9 cellular contexts compared by ENCODE assay signal in genomic region chr19:53037101-53038097, GRCh38. TPM values are rescaled to one million over a fixed set of nuclear protein-coding genes. Genes with fewer than 3 reads are reported as not detected.
DNase-seq lines count a peak whose midpoint lies in the region; ATAC-seq and TF ChIP-seq lines count a peak whose summit lies in the region.
"Had no signal": no experiment of that assay in that cellular context is flagged by ENCODE, and none has a peak within 500 bp of the region (broad histone marks: within the 10 kb centered on the region; RNA-seq: fewer than 3 reads in every experiment).

No MANE protein-coding gene starts in this region.

- H3K4me1 ChIP-seq in effector memory CD4-positive, alpha-beta T cell (ENCODE audit: control insufficient read depth, insufficient read depth, low read length, poor library complexity, severe bottlenecking) = no peaks in the 10 kb centered on the region
- H3K4me1 ChIP-seq in muscle layer of duodenum (ENCODE audit: control insufficient read depth in 1 of 2, insufficient read depth in 2 of 2, low read length in 2 of 2) = no peaks in the 10 kb centered on the region
- no peaks in the 10 kb centered on the region for H3K4me1 ChIP-seq in aorta (ENCODE audit: control insufficient read depth in 1 of 2, insufficient read depth in 2 of 2, low read length in 2 of 2)

- no peak for ATAC-seq in aorta (ENCODE audit: low FRiP score)
- ATAC-seq in HG03139 (IDR thresholded peaks at IDR 0.05; ENCODE audit: unreplicated experiment) = no peak
- ATAC-seq in HG03457 (IDR thresholded peaks at IDR 0.05; ENCODE audit: unreplicated experiment) = no peak

- no peak overlapping the region for H3K27ac ChIP-seq in effector memory CD4-positive, alpha-beta T cell (ENCODE audit: insufficient read depth, low read length, poor library complexity, severe bottlenecking)
- no peak overlapping the region for H3K27ac ChIP-seq in muscle layer of duodenum (ENCODE audit: low read length)
- no peak overlapping the region for H3K27ac ChIP-seq in aorta (ENCODE audit: low read depth in 1 of 2, low read length in 2 of 2)

- no peaks in the 10 kb centered on the region for H3K36me3 ChIP-seq in effector memory CD4-positive, alpha-beta T cell (ENCODE audit: control insufficient read depth, insufficient read depth, low read length)
- H3K36me3 ChIP-seq in muscle layer of duodenum (ENCODE audit: control insufficient read depth in 1 of 2, insufficient read depth in 2 of 2, low read length in 2 of 2) (no peaks in the 10 kb centered on the region), aorta (ENCODE audit: control insufficient read depth in 1 of 2, insufficient read depth in 2 of 2, low read length in 1 of 2) (no peaks in the 10 kb centered on the region)

- DNase-seq in AG10803 (ENCODE audit: low read depth) (peak; percentile 11), NCI-H526 treated with DMSO at 0.1 percent for 48 hours (lab: John Stamatoyannopoulos, UW) (peak; percentile 36), aorta (no peak), NOMO-1 treated with DMSO at 0.1 percent for 48 hours (lab: John Stamatoyannopoulos, UW; ENCODE audit: unreplicated experiment) (no peak)
- no peak for DNase-seq in effector memory CD4-positive, alpha-beta T cell

- no peaks in the 10 kb centered on the region for H3K27me3 ChIP-seq in effector memory CD4-positive, alpha-beta T cell (replicated peaks; ENCODE audit: control insufficient read depth, insufficient read depth, low read length, poor library complexity, severe bottlenecking)
- H3K27me3 ChIP-seq in muscle layer of duodenum (ENCODE audit: low read depth, low read length) (no peaks in the 10 kb centered on the region), aorta (ENCODE audit: control insufficient read depth in 1 of 2, insufficient read depth in 2 of 2, low read length in 1 of 2) (no peaks in the 10 kb centered on the region)

- H3K4me3 ChIP-seq in AG10803 (ENCODE audit: low read length) (peak overlapping the region; percentile 40), muscle layer of duodenum (ENCODE audit: low read depth in 1 of 2, low read length in 2 of 2) (peak overlapping the region; percentile 19 to 54), aorta (ENCODE audit: low read length in 2 of 2) (no peak overlapping the region)
- peak overlapping the region; percentile 8 for H3K4me3 ChIP-seq in effector memory CD4-positive, alpha-beta T cell (ENCODE audit: insufficient read depth, low read depth, low read length, poor library complexity, severe bottlenecking)

- H3K9me3 ChIP-seq in effector memory CD4-positive, alpha-beta T cell (ENCODE audit: control insufficient read depth, low read length) = peaks cover 5% of the 10 kb centered on the region
- H3K9me3 ChIP-seq in muscle layer of duodenum (ENCODE audit: control insufficient read depth in 1 of 2, low read length in 2 of 2) (peaks cover 16 to 21% of the 10 kb centered on the region in 2 donors), aorta (ENCODE audit: control insufficient read depth, low read length) (peaks cover 8% of the 10 kb centered on the region)

- no peak for TF ChIP-seq CTCF in AG10803 (conservative IDR thresholded peaks at IDR 0.05; ENCODE audit: low read length)

- intact Hi-C loops in aorta (cut with DNase I) = no loop called here

- 10% methylated on average over 52 of the region's 52 CpGs for WGBS in aorta, 2 donors

RNA-seq across cellular contexts. Expression of gene ERVV-2, which starts 7.1 kb away (rescaled TPM):
- not detected for total RNA-seq in aorta
- polyA plus RNA-seq in aorta = not detected
- total RNA-seq: T-helper 1 cell treated with Interleukin-12 subunit alpha and Interleukin-12 subunit beta and Interleukin-4 antibody, amounts not matched to agents 30 ng/mL and 1 ng/mL, for 36 hours had no signal

RNA-seq across cellular contexts. Expression of gene ERVV-1, which starts 23.7 kb away (rescaled TPM):
- total RNA-seq in aorta = not detected
- not detected for polyA plus RNA-seq in aorta
- total RNA-seq: T-helper 1 cell treated with Interleukin-12 subunit alpha and Interleukin-12 subunit beta and Interleukin-4 antibody, amounts not matched to agents 30 ng/mL and 1 ng/mL, for 36 hours had no signal

Comparison
In these comparisons a context has a peak if more than half of its experiments do, and no peak if none do; other contexts are left out.
1. DNase-seq: peak in AG10803 (single experiment) and NCI-H526 treated with DMSO at 0.1 percent for 48 hours (single experiment); none in effector memory CD4-positive, alpha-beta T cell (0 of 3), aorta (0 of 2) and NOMO-1 treated with DMSO at 0.1 percent for 48 hours (single experiment).
2. H3K4me3 ChIP-seq: peak in AG10803 (single experiment), effector memory CD4-positive, alpha-beta T cell (single experiment) and muscle layer of duodenum (2 of 2); none in aorta (0 of 2).